ENCODE assay signal across 8 cellular contexts in genomic region chr1:230208619-230209261, GRCh38.
DNase-seq lines count a peak whose midpoint lies in the region; ATAC-seq and TF ChIP-seq lines count a peak whose summit lies in the region.

No MANE protein-coding gene starts in this region.

- peak; percentile 45 for ATAC-seq in GM21529 (IDR thresholded peaks at IDR 0.05; ENCODE audit: unreplicated experiment)
- ATAC-seq in left cardiac atrium: peak; percentile 48 to 75

- H3K27me3 Mint-ChIP-seq in T-helper 1 cell treated with Interleukin-12 subunit alpha and Interleukin-12 subunit beta and Interleukin-4 antibody, amounts not matched to agents 30 μg/mL and 1 μg/mL, for 36 hours (ENCODE audit: low read depth): no peaks in the 10 kb centered on the region

- H3K4me1 Mint-ChIP-seq in T-helper 1 cell treated with Interleukin-12 subunit alpha and Interleukin-12 subunit beta and Interleukin-4 antibody, amounts not matched to agents 30 μg/mL and 1 μg/mL, for 36 hours (ENCODE audit: low read depth): peaks cover 54% of the 10 kb centered on the region

- peak overlapping the region; percentile 65 for H3K4me3 Mint-ChIP-seq in T-helper 1 cell treated with Interleukin-12 subunit alpha and Interleukin-12 subunit beta and Interleukin-4 antibody, amounts not matched to agents 30 μg/mL and 1 μg/mL, for 36 hours

- peaks cover 35% of the 10 kb centered on the region for H3K4me1 ChIP-seq in vagina

- DNase-seq in GM06990 (ENCODE audit: extremely low read depth, insufficient read length): peak; percentile 26
- DNase-seq in left cardiac atrium: no peak
- no peak for DNase-seq in vagina (ENCODE audit: extremely low spot score in 2 of 2)
- no peak for DNase-seq in SHP77 treated with DMSO at 0.1 percent for 48 hours (lab: John Stamatoyannopoulos, UW)
- DNase-seq in NCI-H748 (lab: John Stamatoyannopoulos, UW; ENCODE audit: unreplicated experiment): no peak
- DNase-seq in NCI-H774 (lab: John Stamatoyannopoulos, UW): no peak

- no peak for TF ChIP-seq POLR2A in vagina (IDR thresholded peaks at IDR 0.05)

- H3K36me3 ChIP-seq in GM06990 (ENCODE audit: control insufficient read depth, insufficient read depth, low read length): peaks cover 2% of the 10 kb centered on the region
- no peaks in the 10 kb centered on the region for H3K36me3 ChIP-seq in vagina

- H3K4me3 ChIP-seq in GM06990 (replicated peaks; ENCODE audit: low read depth, low read length): no peak overlapping the region
- H3K4me3 ChIP-seq in vagina: no peak overlapping the region

- TF ChIP-seq CTCF in GM06990 (IDR thresholded peaks at IDR 0.05; ENCODE audit: insufficient read depth, low read length, poor library complexity, severe bottlenecking) (no peak), vagina (IDR thresholded peaks at IDR 0.05) (no peak)

- H3K27me3 ChIP-seq in GM06990 (replicated peaks; ENCODE audit: control insufficient read depth, insufficient read depth, low read length) (no peaks in the 10 kb centered on the region), vagina (no peaks in the 10 kb centered on the region)

- no peaks in the 10 kb centered on the region for H3K9me3 Mint-ChIP-seq in T-helper 1 cell treated with Interleukin-12 subunit alpha and Interleukin-12 subunit beta and Interleukin-4 antibody, amounts not matched to agents 30 μg/mL and 1 μg/mL, for 36 hours

- peaks cover 12% of the 10 kb centered on the region for H3K36me3 Mint-ChIP-seq in T-helper 1 cell treated with Interleukin-12 subunit alpha and Interleukin-12 subunit beta and Interleukin-4 antibody, amounts not matched to agents 30 μg/mL and 1 μg/mL, for 36 hours (ENCODE audit: low read depth)

- no peaks in the 10 kb centered on the region for H3K9me3 ChIP-seq in vagina

- H3K27ac Mint-ChIP-seq in T-helper 1 cell treated with Interleukin-12 subunit alpha and Interleukin-12 subunit beta and Interleukin-4 antibody, amounts not matched to agents 30 μg/mL and 1 μg/mL, for 36 hours: peak overlapping the region; percentile 86

- H3K27ac ChIP-seq in vagina: peak overlapping the region; percentile 38

- intact Hi-C loops in left cardiac atrium (cut with DNase I): no loop called here
- intact Hi-C loops in vagina (cut with DNase I): no loop called here
